Comparison of ENCODE assay signal across 8 cellular contexts in genomic region chr1:192489748-192490147, GRCh38.
A peak's percentile ranks its signal among the peaks of the same experiment; 100 is the strongest.
DNase-seq lines count a peak whose midpoint lies in the region; ATAC-seq and TF ChIP-seq lines count a peak whose summit lies in the region.

No MANE protein-coding gene starts in this region.

- BruUV-seq in mammary epithelial cell (replicated peaks; lab: Mats Ljungman, UMichigan), result no TSS peak

- peak overlapping the region; percentile 12 for H3K27ac ChIP-seq in mammary epithelial cell (ENCODE audit: insufficient read depth, low read depth, low read length)
- H3K27ac ChIP-seq in aorta (ENCODE audit: low read depth in 1 of 2, low read length in 2 of 2), result no peak overlapping the region

- intact Hi-C loops in mammary epithelial cell (cut with micrococcal nuclease), result no loop called here
- intact Hi-C loops in aorta (cut with DNase I), result loop anchor here (5.0 to 10.0 kb wide), 3 partner anchors 33 to 63 kb away; no protein-coding TSS in a partner anchor

- 4% methylated on average over 2 of the region's 2 CpGs for WGBS in mammary epithelial cell (ENCODE audit: low coverage, missing lambda C conversion rate)
- WGBS in aorta, 2 donors, result 37 to 46% methylated on average over 2 of the region's 2 CpGs

- H3K36me3 ChIP-seq in mammary epithelial cell (ENCODE audit: insufficient read depth, low read length) (no peaks in the 10 kb centered on the region), aorta (ENCODE audit: control insufficient read depth in 1 of 2, insufficient read depth in 2 of 2, low read length in 1 of 2) (no peaks in the 10 kb centered on the region)

- H3K4me3 ChIP-seq in mammary epithelial cell (replicated peaks in 1 of 3; ENCODE audit: insufficient read depth in 1 of 3, low read depth in 2 of 3, low read length in 3 of 3) (no peak overlapping the region), aorta (ENCODE audit: low read length in 2 of 2) (no peak overlapping the region)

- CTCF ChIA-PET in mammary epithelial cell (lab: Charles Lee; ENCODE audit: low non-redundant PET), result no interaction called here

- H3K9me3 ChIP-seq in mammary epithelial cell (replicated peaks; ENCODE audit: insufficient read depth, low read length) (no peaks in the 10 kb centered on the region), aorta (ENCODE audit: control insufficient read depth, low read length) (no peaks in the 10 kb centered on the region)

- H3K4me1 ChIP-seq in mammary epithelial cell (ENCODE audit: insufficient read depth, low read length), result no peaks in the 10 kb centered on the region
- peaks cover 0 to 1% of the 10 kb centered on the region in 2 donors for H3K4me1 ChIP-seq in aorta (ENCODE audit: control insufficient read depth in 1 of 2, insufficient read depth in 2 of 2, low read length in 2 of 2)

- in situ Hi-C loops in mammary epithelial cell (cut with MboI; ENCODE audit: low sequenced_read_pairs in 2 of 2), result loop anchor here in 1 of 2 donors (25.0 kb wide), 1 partner anchor 548 kb away; no protein-coding TSS in a partner anchor

- no peak overlapping the region for H3K9ac ChIP-seq in mammary epithelial cell (ENCODE audit: insufficient read depth, low read length)

- H4K20me1 ChIP-seq in mammary epithelial cell (ENCODE audit: insufficient read depth, low read length), result no peaks in the 10 kb centered on the region

- peak; percentile 3 for DNase-seq in stimulated activated naive CD4-positive, alpha-beta T cell treated with Interleukin-2 at 50 U/mL for 16 hours (lab: John Stamatoyannopoulos, UW)
- no peak for DNase-seq in stimulated activated naive CD4-positive, alpha-beta T cell (lab: John Stamatoyannopoulos, UW)
- DNase-seq in NCI-H510A treated with DMSO at 0.1 percent for 48 hours (lab: John Stamatoyannopoulos, UW), result peak; percentile 59
- DNase-seq in mammary epithelial cell, result peak; percentile 85
- peak; percentile 93 to 99 for DNase-seq in lung microvascular endothelial cell (ENCODE audit: low read depth in 2 of 2)
- DNase-seq in aorta, result peak; percentile 54 to 86
- no peak for DNase-seq in effector CD8-positive, alpha-beta T cell (lab: John Stamatoyannopoulos, UW)

- no peak for TF ChIP-seq CTCF in mammary epithelial cell (conservative IDR thresholded peaks at IDR 0.05 in 1 of 2, IDR thresholded peaks at IDR 0.05 in 1 of 2; ENCODE audit: extremely low read depth in 1 of 2, insufficient read depth in 1 of 2, low read depth in 1 of 2, low read length in 2 of 2)

- ATAC-seq in HG02870 (IDR thresholded peaks at IDR 0.05; ENCODE audit: unreplicated experiment), result peak; percentile 56
- peak; percentile 74 for ATAC-seq in aorta (ENCODE audit: low FRiP score)

- dilution Hi-C loops in mammary epithelial cell (cut with HindIII; ENCODE audit: low sequenced_read_pairs), result no loop called here

- no peak overlapping the region for H2AFZ ChIP-seq in mammary epithelial cell (ENCODE audit: low read depth, low read length)

- H3K4me2 ChIP-seq in mammary epithelial cell (ENCODE audit: insufficient read depth, low read depth, low read length), result no peak overlapping the region

- no peaks in the 10 kb centered on the region for H3K79me2 ChIP-seq in mammary epithelial cell (ENCODE audit: insufficient read depth, low read length)

- no peaks in the 10 kb centered on the region for H3K27me3 ChIP-seq in mammary epithelial cell (ENCODE audit: insufficient read depth, low read length)
- H3K27me3 ChIP-seq in aorta (ENCODE audit: control insufficient read depth in 1 of 2, insufficient read depth in 2 of 2, low read length in 1 of 2), result no peaks in the 10 kb centered on the region

Comparison
In these comparisons a context has a peak if more than half of its experiments do, and no peak if none do; other contexts are left out.
1. DNase-seq: peak in stimulated activated naive CD4-positive, alpha-beta T cell treated with Interleukin-2 at 50 U/mL for 16 hours (single experiment), NCI-H510A treated with DMSO at 0.1 percent for 48 hours (single experiment), mammary epithelial cell (single experiment), lung microvascular endothelial cell (2 of 2) and aorta (2 of 2); none in stimulated activated naive CD4-positive, alpha-beta T cell (0 of 6) and effector CD8-positive, alpha-beta T cell (single experiment).